In genomic region chr9:93826905-93827544, GRCh38 we compare ENCODE assay signal across 1 cellular context.
TF ChIP-seq lines count a peak whose summit lies in the region.

No MANE protein-coding gene starts in this region.

TF ChIP-seq in SK-N-SH, 30 proteins besides CTCF, POLR2A, EP300 and RAD21 (continued from another document):
- TF ChIP-seq ZBTB33 (IDR thresholded peaks at IDR 0.05; ENCODE audit: borderline replicate concordance, low read depth), result no peak
- no peak for TF ChIP-seq MAX (IDR thresholded peaks at IDR 0.05; ENCODE audit: low read depth)
- no peak for TF ChIP-seq GABPA (IDR thresholded peaks at IDR 0.05; ENCODE audit: low read depth)
